Comparison of ENCODE assay signal across 8 cellular contexts in genomic region chr3:177357352-177358084, GRCh38.
DNase-seq lines count a peak whose midpoint lies in the region; ATAC-seq and TF ChIP-seq lines count a peak whose summit lies in the region.

No MANE protein-coding gene starts in this region.

- 21% methylated on average over 5 of the region's 5 CpGs for WGBS in prostate gland

- H3K27me3 Mint-ChIP-seq in activated T-helper 17 cell treated with anti-CD3 and anti-CD28 coated beads, Interleukin-2, amount 50 U/mL, for 72 hours: no peaks in the 10 kb centered on the region

- peaks cover 22% of the 10 kb centered on the region for H3K36me3 Mint-ChIP-seq in activated T-helper 17 cell treated with anti-CD3 and anti-CD28 coated beads, Interleukin-2, amount 50 U/mL, for 72 hours (ENCODE audit: low read depth)

- DNase-seq in 8988T (peak; percentile 29), GDM1 (lab: John Stamatoyannopoulos, UW) (peak; percentile 29), NCI-H510A (lab: John Stamatoyannopoulos, UW) (peak; percentile 32), glomerular visceral epithelial cell (ENCODE audit: extremely low spot score) (peak; percentile 80), prostate gland (ENCODE audit: low spot score) (no peak), COLO668 (lab: John Stamatoyannopoulos, UW; ENCODE audit: unreplicated experiment) (no peak)

- no peaks in the 10 kb centered on the region for H3K27me3 ChIP-seq in prostate gland (replicated peaks; ENCODE audit: insufficient read depth)

- peak in 1 of 4 experiments; percentile 2 for TF ChIP-seq CTCF in prostate gland (IDR thresholded peaks at IDR 0.05)

- H3K4me1 Mint-ChIP-seq in activated T-helper 17 cell treated with anti-CD3 and anti-CD28 coated beads, Interleukin-2, amount 50 U/mL, for 72 hours: peaks cover 44% of the 10 kb centered on the region

- H3K4me1 ChIP-seq in prostate gland (replicated peaks): peaks cover 26% of the 10 kb centered on the region

- peak overlapping the region; percentile 78 for H3K4me3 Mint-ChIP-seq in activated T-helper 17 cell treated with anti-CD3 and anti-CD28 coated beads, Interleukin-2, amount 50 U/mL, for 72 hours

- H3K4me3 ChIP-seq in prostate gland: no peak overlapping the region

- peak overlapping the region; percentile 75 to 88 for H3K27ac ChIP-seq in prostate gland

- H3K36me3 ChIP-seq in prostate gland: no peaks in the 10 kb centered on the region

- intact Hi-C loops in prostate gland (cut with DNase I): loop anchor here (10.0 kb wide), 2 partner anchors 717 to 1027 kb away; no protein-coding TSS in a partner anchor

- peak overlapping the region; percentile 98 for H3K27ac Mint-ChIP-seq in activated T-helper 17 cell treated with anti-CD3 and anti-CD28 coated beads, Interleukin-2, amount 50 U/mL, for 72 hours

- no peaks in the 10 kb centered on the region for H3K9me3 Mint-ChIP-seq in activated T-helper 17 cell treated with anti-CD3 and anti-CD28 coated beads, Interleukin-2, amount 50 U/mL, for 72 hours

- no peaks in the 10 kb centered on the region for H3K9me3 ChIP-seq in prostate gland

- peak; percentile 27 for ATAC-seq in activated T-helper 17 cell treated with anti-CD3 and anti-CD28 coated beads, Interleukin-2, amount 50 U/mL, for 72 hours (replicated peaks)
- no peak for ATAC-seq in HG03442 (IDR thresholded peaks at IDR 0.05; ENCODE audit: unreplicated experiment)

- TF ChIP-seq POLR2A in prostate gland (IDR thresholded peaks at IDR 0.05): no peak

Comparison
In these comparisons a context has a peak if more than half of its experiments do, and no peak if none do; other contexts are left out.
1. DNase-seq: peak in 8988T (single experiment), GDM1 (single experiment), NCI-H510A (single experiment) and glomerular visceral epithelial cell (single experiment); none in prostate gland (single experiment) and COLO668 (single experiment).